ENCODE assay signal across 8 cellular contexts in genomic region chr4:120648336-120648735, GRCh38.
A peak's percentile ranks its signal among the peaks of the same experiment; 100 is the strongest.
DNase-seq lines count a peak whose midpoint lies in the region; TF ChIP-seq lines count a peak whose summit lies in the region.
"Not testable (repeated sequence)": the region's sequence is repeated elsewhere in the genome, so short reads cannot be mapped to it uniquely, and the experiment has no call there.

No MANE protein-coding gene starts in this region.

- not testable (repeated sequence) for H3K27me3 ChIP-seq in endodermal cell (ENCODE audit: control insufficient read depth, insufficient read depth, low read length, poor library complexity, severe bottlenecking); mesendoderm (ENCODE audit: insufficient read depth, low read length, poor library complexity); neural progenitor cell

- not testable (repeated sequence) for H3K4me2 ChIP-seq in mesendoderm (ENCODE audit: low read length); neural progenitor cell

- H3K4ac ChIP-seq in mesendoderm (ENCODE audit: low read depth, low read length): peak overlapping the region; percentile 36

- H3K56ac ChIP-seq in mesendoderm (ENCODE audit: low read length): not testable (repeated sequence)

- H2BK120ac ChIP-seq in mesendoderm (ENCODE audit: low read depth, low read length): not testable (repeated sequence)

- not testable (repeated sequence) for H3K4me1 Mint-ChIP-seq in endodermal cell; neural progenitor cell; type B pancreatic cell (ENCODE audit: unreplicated experiment)

- not testable (repeated sequence) for H3K27ac ChIP-seq in endodermal cell (ENCODE audit: low read depth, low read length); mesendoderm (ENCODE audit: low read depth, low read length); neural progenitor cell

- not testable (repeated sequence) for H3F3A ChIP-seq in neural progenitor cell (ENCODE audit: low read depth)

- H3K9me3 Mint-ChIP-seq in endodermal cell: peaks cover 16% of the 10 kb centered on the region
- H3K9me3 Mint-ChIP-seq in neural progenitor cell, type B pancreatic cell: not testable (repeated sequence)

- not testable (repeated sequence) for H4K20me1 ChIP-seq in neural progenitor cell (ENCODE audit: low read depth)

- H3K36me3 Mint-ChIP-seq in endodermal cell (ENCODE audit: low read depth); neural progenitor cell; type B pancreatic cell: not testable (repeated sequence)

- peak overlapping the region; percentile 31 for H3K27ac Mint-ChIP-seq in endodermal cell
- peak overlapping the region; percentile 50 for H3K27ac Mint-ChIP-seq in neural progenitor cell
- not testable (repeated sequence) for H3K27ac Mint-ChIP-seq in type B pancreatic cell

- not testable (repeated sequence) for H4K8ac ChIP-seq in mesendoderm (ENCODE audit: low read depth, low read length)

- H3K23ac ChIP-seq in mesendoderm (ENCODE audit: low read length): not testable (repeated sequence)

- not testable (repeated sequence) for H3K79me1 ChIP-seq in mesendoderm (ENCODE audit: low read length)

- H3K9me3 ChIP-seq in endodermal cell (ENCODE audit: control insufficient read depth, low read length); neural progenitor cell (ENCODE audit: low read depth): not testable (repeated sequence)

- not testable (repeated sequence) for H4K5ac ChIP-seq in mesendoderm (ENCODE audit: low read length)

- CTCF ChIA-PET in HEK293T (lab: Yijun Ruan, JAX): not testable (repeated sequence)

- H2AK5ac ChIP-seq in mesendoderm (ENCODE audit: low read length): not testable (repeated sequence)

- H3K18ac ChIP-seq in mesendoderm (ENCODE audit: low read length): not testable (repeated sequence)

- DNase-seq in ELF-1 (ENCODE audit: low read depth, low spot score) (peak; percentile 37), HEK293T (ENCODE audit: extremely low spot score) (peak; percentile 24), NCI-H1105 (lab: John Stamatoyannopoulos, UW) (peak; percentile 25), NCI-H748 (lab: John Stamatoyannopoulos, UW; ENCODE audit: unreplicated experiment) (peak; percentile 70), endodermal cell (peak; percentile 57)
- DNase-seq in mesendoderm; neural progenitor cell (ENCODE audit: low spot score); type B pancreatic cell (ENCODE audit: extremely low spot score, unreplicated experiment): not testable (repeated sequence)

- not testable (repeated sequence) for H2BK5ac ChIP-seq in mesendoderm (ENCODE audit: low read length)

- POLR2A ChIA-PET in HEK293T (lab: Yijun Ruan, JAX): not testable (repeated sequence)

- not testable (repeated sequence) for H3K36me3 ChIP-seq in endodermal cell (ENCODE audit: control insufficient read depth, insufficient read depth, low read length); mesendoderm (ENCODE audit: control insufficient read depth, insufficient read depth, low read length); neural progenitor cell

- not testable (repeated sequence) for H3K79me2 ChIP-seq in mesendoderm (ENCODE audit: control insufficient read depth, insufficient read depth, low read length); neural progenitor cell (ENCODE audit: low read depth)

- H3K27me3 Mint-ChIP-seq in endodermal cell (ENCODE audit: insufficient read depth); neural progenitor cell (ENCODE audit: insufficient read depth, low read depth); type B pancreatic cell: not testable (repeated sequence)

- not testable (repeated sequence) for H3K4me3 ChIP-seq in endodermal cell (ENCODE audit: low read length); mesendoderm (ENCODE audit: low read length); neural progenitor cell

- not testable (repeated sequence) for H2AFZ ChIP-seq in neural progenitor cell (replicated peaks)

- H3K4me1 ChIP-seq in endodermal cell (ENCODE audit: control insufficient read depth, insufficient read depth, low read length); mesendoderm (ENCODE audit: control insufficient read depth, low read depth, low read length); neural progenitor cell: not testable (repeated sequence)

- not testable (repeated sequence) for H2BK15ac ChIP-seq in mesendoderm (replicated peaks; ENCODE audit: low read depth)

- 95 to 98% methylated on average over 4 to 8 of the region's 10 CpGs for WGBS in endodermal cell (ENCODE audit: insufficient coverage in 1 of 2, insufficient read length in 1 of 2), 2 experiments
- WGBS in mesendoderm (ENCODE audit: extremely low coverage, insufficient coverage, low lambda C conversion rate): no CpG with 5 or more reads among the region's 10 CpGs

- H3K4me3 Mint-ChIP-seq in endodermal cell: peak overlapping the region; percentile 61
- H3K4me3 Mint-ChIP-seq in neural progenitor cell: not testable (repeated sequence)
- H3K4me3 Mint-ChIP-seq in type B pancreatic cell: peak overlapping the region; percentile 48

- not testable (repeated sequence) for TF ChIP-seq CTCF in endodermal cell (conservative IDR thresholded peaks at IDR 0.05); neural progenitor cell (IDR thresholded peaks at IDR 0.05); type B pancreatic cell (conservative IDR thresholded peaks at IDR 0.05)

- not testable (repeated sequence) for H3K9ac ChIP-seq in endodermal cell (ENCODE audit: extremely low read depth, low read length, poor library complexity, severe bottlenecking); mesendoderm (ENCODE audit: low read length); neural progenitor cell

TF ChIP-seq in HEK293T, 16 proteins besides CTCF, POLR2A, EP300 and RAD21:
- TF ChIP-seq L3MBTL2 (conservative IDR thresholded peaks at IDR 0.05): peak; percentile 44
